1 cellular context compared by ENCODE assay signal in genomic region chr6:150004783-150005717, GRCh38.
A peak's percentile ranks its signal among the peaks of the same experiment; 100 is the strongest.
TF ChIP-seq lines count a peak whose summit lies in the region.

No MANE protein-coding gene starts in this region.

TF ChIP-seq in HepG2, 621 proteins besides CTCF, POLR2A, EP300 and RAD21 (continued from another document and continues in another):
- TF ChIP-seq HBP1 (CRISPR knock-in tag; IDR thresholded peaks at IDR 0.05; ENCODE audit: low read depth) = no peak
- no peak for TF ChIP-seq ZNF607 (CRISPR knock-in tag; IDR thresholded peaks at IDR 0.05; ENCODE audit: borderline replicate concordance)
- TF ChIP-seq ZNF230 (CRISPR knock-in tag; IDR thresholded peaks at IDR 0.05) = no peak; the same call in 1 of the 2 replicates
- no peak; the same call in 1 of the 2 replicates for TF ChIP-seq SKIL (CRISPR knock-in tag; IDR thresholded peaks at IDR 0.05; ENCODE audit: borderline replicate concordance)
- peak; percentile 19; the same call in 1 of the 2 replicates for TF ChIP-seq NFYB (CRISPR knock-in tag; IDR thresholded peaks at IDR 0.05)
- TF ChIP-seq NR2F2 (IDR thresholded peaks at IDR 0.05; ENCODE audit: borderline replicate concordance, low read depth) = no peak
- TF ChIP-seq EZH2 (conservative IDR thresholded peaks at IDR 0.05; ENCODE audit: low read depth, low read length) = no peak
- TF ChIP-seq ZNF264 (CRISPR knock-in tag; IDR thresholded peaks at IDR 0.05) = no peak
- no peak for TF ChIP-seq ISX (CRISPR knock-in tag; conservative IDR thresholded peaks at IDR 0.05)
- TF ChIP-seq ZNF619 (CRISPR knock-in tag; IDR thresholded peaks at IDR 0.05) = peak; percentile 37; the same call in 1 of the 2 replicates
- no peak for TF ChIP-seq ZNF296 (CRISPR knock-in tag; conservative IDR thresholded peaks at IDR 0.05)
- TF ChIP-seq CEBPB (IDR thresholded peaks at IDR 0.05; ENCODE audit: borderline replicate concordance, low read depth, low read length) = no peak
- no peak; the same call in 1 of the 2 replicates for TF ChIP-seq ZNF713 (CRISPR knock-in tag; IDR thresholded peaks at IDR 0.05)
- no peak for TF ChIP-seq ZNF7 (CRISPR knock-in tag; IDR thresholded peaks at IDR 0.05)
- no peak for TF ChIP-seq ZSCAN12 (CRISPR knock-in tag; IDR thresholded peaks at IDR 0.05)
- TF ChIP-seq ZNF616 (CRISPR knock-in tag; IDR thresholded peaks at IDR 0.05; ENCODE audit: low read depth) = no peak
- no peak for TF ChIP-seq SCMH1 (CRISPR knock-in tag; IDR thresholded peaks at IDR 0.05; ENCODE audit: borderline replicate concordance)
- no peak for TF ChIP-seq ZNF136 (CRISPR knock-in tag; IDR thresholded peaks at IDR 0.05; ENCODE audit: low read depth)
- no peak for TF ChIP-seq ZSCAN9 (CRISPR knock-in tag; IDR thresholded peaks at IDR 0.05; ENCODE audit: borderline replicate concordance)
- no peak for TF ChIP-seq ZNF660 (CRISPR knock-in tag; IDR thresholded peaks at IDR 0.05; ENCODE audit: borderline replicate concordance, low read depth)
- TF ChIP-seq FOXO4 (CRISPR knock-in tag; conservative IDR thresholded peaks at IDR 0.05) = no peak
- TF ChIP-seq ZNF543 (CRISPR knock-in tag; IDR thresholded peaks at IDR 0.05) = no peak
- TF ChIP-seq ZNF709 (CRISPR knock-in tag; IDR thresholded peaks at IDR 0.05) = 0 out of 2 replicates have a peak, but pooled peaks have one; percentile 37
- no peak; the same call in 1 of the 2 replicates for TF ChIP-seq ZSCAN25 (CRISPR knock-in tag; IDR thresholded peaks at IDR 0.05)
- no peak for TF ChIP-seq ATF7 (IDR thresholded peaks at IDR 0.05)
- TF ChIP-seq ATF7 (CRISPR knock-in tag; IDR thresholded peaks at IDR 0.05) = no peak
- 0 out of 2 replicates have a peak, but pooled peaks have one; percentile 10 for TF ChIP-seq MIER2 (CRISPR knock-in tag; IDR thresholded peaks at IDR 0.05)
- 0 out of 2 replicates have a peak, but pooled peaks have one; percentile 31 for TF ChIP-seq PRDM15 (CRISPR knock-in tag; IDR thresholded peaks at IDR 0.05)
- TF ChIP-seq CC2D1A (CRISPR knock-in tag; IDR thresholded peaks at IDR 0.05) = no peak; the same call in 1 of the 2 replicates
- no peak for TF ChIP-seq FOXK1 (CRISPR knock-in tag; IDR thresholded peaks at IDR 0.05; ENCODE audit: borderline replicate concordance, low read depth)
- no peak for TF ChIP-seq SNRNP70 (IDR thresholded peaks at IDR 0.05; ENCODE audit: low read depth, low read length)
- no peak for TF ChIP-seq BCLAF1 (IDR thresholded peaks at IDR 0.05)
- TF ChIP-seq ZBTB7B (CRISPR knock-in tag; IDR thresholded peaks at IDR 0.05) = peak; percentile 50; the same call in 1 of the 2 replicates
- TF ChIP-seq ETV5 (CRISPR knock-in tag; IDR thresholded peaks at IDR 0.05; ENCODE audit: borderline replicate concordance) = no peak; the same call in 1 of the 2 replicates
- no peak for TF ChIP-seq PRMT3 (CRISPR knock-in tag; IDR thresholded peaks at IDR 0.05; ENCODE audit: borderline replicate concordance, low read depth)
- no peak for TF ChIP-seq SRSF9 (IDR thresholded peaks at IDR 0.05; ENCODE audit: borderline replicate concordance, insufficient read depth, low read depth, low read length, poor library complexity, severe bottlenecking)
- TF ChIP-seq FOXJ3 (CRISPR knock-in tag; IDR thresholded peaks at IDR 0.05; ENCODE audit: borderline replicate concordance) = no peak
- no peak for TF ChIP-seq HNRNPL (IDR thresholded peaks at IDR 0.05; ENCODE audit: low read depth, low read length)
- no peak; the same call in 1 of the 2 replicates for TF ChIP-seq ZNF3 (CRISPR knock-in tag; IDR thresholded peaks at IDR 0.05)
- peak; percentile 62; the same call in 1 of the 2 replicates for TF ChIP-seq ZFP90 (CRISPR knock-in tag; IDR thresholded peaks at IDR 0.05; ENCODE audit: borderline replicate concordance)
- no peak for TF ChIP-seq DMTF1 (CRISPR knock-in tag; IDR thresholded peaks at IDR 0.05)
- TF ChIP-seq NCOA1 (CRISPR knock-in tag; IDR thresholded peaks at IDR 0.05) = no peak
- peak; percentile 33; the same call in 1 of the 2 replicates for TF ChIP-seq POLR2G (IDR thresholded peaks at IDR 0.05; ENCODE audit: low read depth, low read length)
- TF ChIP-seq PPARG (CRISPR knock-in tag; conservative IDR thresholded peaks at IDR 0.05) = no peak
- TF ChIP-seq ZNF570 (CRISPR knock-in tag; IDR thresholded peaks at IDR 0.05; ENCODE audit: borderline replicate concordance) = no peak
- no peak for TF ChIP-seq RBM39 (IDR thresholded peaks at IDR 0.05; ENCODE audit: low read depth, low read length, poor library complexity, severe bottlenecking)
- TF ChIP-seq BORCS8-MEF2B (CRISPR knock-in tag; IDR thresholded peaks at IDR 0.05) = no peak
- TF ChIP-seq SMARCE1 (IDR thresholded peaks at IDR 0.05; ENCODE audit: borderline replicate concordance) = no peak
- peak; percentile 83; the same call in 1 of the 2 replicates for TF ChIP-seq FOXC1 (CRISPR knock-in tag; IDR thresholded peaks at IDR 0.05; ENCODE audit: borderline replicate concordance)
- no peak for TF ChIP-seq ZBTB10 (CRISPR knock-in tag; IDR thresholded peaks at IDR 0.05; ENCODE audit: borderline replicate concordance)
